In genomic region chr15:70474367-70474681, GRCh38 we compare ENCODE assay signal across 8 cellular contexts.
DNase-seq lines count a peak whose midpoint lies in the region; ATAC-seq, FAIRE-seq and TF ChIP-seq lines count a peak whose summit lies in the region.

No MANE protein-coding gene starts in this region.

- no peak for TF ChIP-seq EP300 in A549 (IDR thresholded peaks at IDR 0.05)

- FAIRE-seq in A549 (lab: Jason Lieb, UNC): peak; percentile 23

- POLR2A ChIA-PET in A549 (lab: Yijun Ruan, JAX): interaction anchor here (0.9 to 2.6 kb wide), 7 partner anchors 34 to 1011 kb away, joined by 3 to 16 read pairs (median 4); partner anchors contain the start of gene TLE3
- POLR2A ChIA-PET in naive thymus-derived CD4-positive, alpha-beta T cell (lab: Charles Lee): no interaction called here

- WGBS in A549 (ENCODE audit: missing lambda C conversion rate): 81% methylated on average over 4 of the region's 4 CpGs

- H3K9me3 ChIP-seq in A549: no peaks in the 10 kb centered on the region
- no peaks in the 10 kb centered on the region for H3K9me3 ChIP-seq in naive thymus-derived CD4-positive, alpha-beta T cell (ENCODE audit: control insufficient read depth in 2 of 3, low read length in 3 of 3)

- CTCF ChIA-PET in A549 (lab: Yijun Ruan, JAX): interaction anchor here (0.7 to 12.6 kb wide), 10 partner anchors 8 to 998 kb away, joined by 3 to 147 read pairs (median 6); no protein-coding TSS in a partner anchor
- CTCF ChIA-PET in naive thymus-derived CD4-positive, alpha-beta T cell (lab: Charles Lee): interaction anchor here (1.3 to 1.9 kb wide), 6 partner anchors 12 to 1005 kb away, joined by 3 to 8 read pairs (median 4); no protein-coding TSS in a partner anchor

- no peak for TF ChIP-seq RAD21 in A549 (conservative IDR thresholded peaks at IDR 0.05 in 1 of 2, IDR thresholded peaks at IDR 0.05 in 1 of 2)

- DNase-seq in A549 (ENCODE audit: low read depth in 1 of 2, low spot score in 1 of 2): no peak
- DNase-seq in KBM-7: peak; percentile 96
- no peak for DNase-seq in naive thymus-derived CD4-positive, alpha-beta T cell
- DNase-seq in activated CD8-positive, alpha-beta memory T cell treated with anti-CD3 and anti-CD28 coated beads, Interleukin-2, amount 50 U/mL, for 4 hours: no peak
- DNase-seq in HFFc6: no peak
- no peak for DNase-seq in GM03348 (ENCODE audit: low spot score)
- DNase-seq in NCI-H146 treated with DMSO at 0.1 percent for 48 hours (lab: John Stamatoyannopoulos, UW; ENCODE audit: unreplicated experiment): no peak

- intact Hi-C loops in naive thymus-derived CD4-positive, alpha-beta T cell (cut with micrococcal nuclease): loop anchor here (2.0 kb wide), 1 partner anchor 18 kb away; no protein-coding TSS in a partner anchor

- TF ChIP-seq CTCF in A549 (IDR thresholded peaks at IDR 0.05): no peak
- TF ChIP-seq CTCF in HFFc6 (IDR thresholded peaks at IDR 0.05): no peak

- peak overlapping the region; percentile 70 for H3K4me2 ChIP-seq in A549

- peaks cover 48% of the 10 kb centered on the region for H3K4me1 ChIP-seq in A549
- H3K4me1 ChIP-seq in naive thymus-derived CD4-positive, alpha-beta T cell (ENCODE audit: control insufficient read depth in 2 of 2, insufficient read depth in 2 of 2, low read length in 2 of 2): peaks cover 16 to 32% of the 10 kb centered on the region in 2 donors

- in situ Hi-C loops in KBM-7 (cut with MboI; ENCODE audit: low pct_unique_long_range_greater_than_20kb, low sequenced_read_pairs): loop anchor here (25.0 kb wide), 1 partner anchor 737 kb away; no protein-coding TSS in a partner anchor

- TF ChIP-seq POLR2A in A549 (IDR thresholded peaks at IDR 0.05; ENCODE audit: low read length): no peak

- H3K9me3 Mint-ChIP-seq in naive thymus-derived CD4-positive, alpha-beta T cell: peaks cover 0 to 4% (median 0%) of the 10 kb centered on the region in 11 donors
- no peaks in the 10 kb centered on the region for H3K9me3 Mint-ChIP-seq in HFFc6

- H3K27ac ChIP-seq in A549 (peak overlapping the region; percentile 71 to 89), cingulate gyrus (ENCODE audit: low read depth, low read length) (peak overlapping the region; percentile 39)
- H3K27ac ChIP-seq in naive thymus-derived CD4-positive, alpha-beta T cell (ENCODE audit: low read depth, low read length): no peak overlapping the region

- peak; percentile 5 to 30; a peak in 4 of 6 replicates for ATAC-seq in A549
- ATAC-seq in naive thymus-derived CD4-positive, alpha-beta T cell: peak; percentile 19

- peak overlapping the region in 7 of 9 donors; percentile 16 to 77 (median 48) for H3K27ac Mint-ChIP-seq in naive thymus-derived CD4-positive, alpha-beta T cell
- no peak overlapping the region for H3K27ac Mint-ChIP-seq in HFFc6

- H3K36me3 ChIP-seq in naive thymus-derived CD4-positive, alpha-beta T cell (ENCODE audit: control insufficient read depth in 2 of 3, insufficient read depth in 3 of 3, low read length in 3 of 3): no peaks in the 10 kb centered on the region

- H3K4me3 ChIP-seq in A549: no peak overlapping the region
- peak overlapping the region; percentile 55 for H3K4me3 ChIP-seq in naive thymus-derived CD4-positive, alpha-beta T cell (ENCODE audit: low read length)

- peaks cover 0 to 7% (median 0%) of the 10 kb centered on the region in 5 donors for H3K36me3 Mint-ChIP-seq in naive thymus-derived CD4-positive, alpha-beta T cell
- H3K36me3 Mint-ChIP-seq in HFFc6 (ENCODE audit: low read depth): no peaks in the 10 kb centered on the region

- H3K4me3 Mint-ChIP-seq in naive thymus-derived CD4-positive, alpha-beta T cell: peak overlapping the region; percentile 40 to 88 (median 82)
- no peak overlapping the region for H3K4me3 Mint-ChIP-seq in HFFc6

- H3K27me3 Mint-ChIP-seq in naive thymus-derived CD4-positive, alpha-beta T cell: peaks cover 0 to 74% (median 7%) of the 10 kb centered on the region in 5 donors
- H3K27me3 Mint-ChIP-seq in HFFc6 (ENCODE audit: insufficient read depth): peaks cover 51% of the 10 kb centered on the region

- H3K4me1 Mint-ChIP-seq in naive thymus-derived CD4-positive, alpha-beta T cell: peaks cover 23 to 50% (median 34%) of the 10 kb centered on the region in 7 donors
- H3K4me1 Mint-ChIP-seq in HFFc6 (ENCODE audit: low read depth): peaks cover 21% of the 10 kb centered on the region

- peaks cover 0 to 4% of the 10 kb centered on the region in 2 donors for H3K27me3 ChIP-seq in naive thymus-derived CD4-positive, alpha-beta T cell (ENCODE audit: control insufficient read depth in 2 of 2, insufficient read depth in 2 of 2, low read length in 2 of 2)

TF ChIP-seq in A549, 52 proteins besides CTCF, POLR2A, EP300 and RAD21:
- TF ChIP-seq JUN (IDR thresholded peaks at IDR 0.05): no peak
- no peak for TF ChIP-seq MAZ (IDR thresholded peaks at IDR 0.05; ENCODE audit: borderline replicate concordance, low read depth, low read length)
- no peak for TF ChIP-seq ZC3H11A (IDR thresholded peaks at IDR 0.05)
- TF ChIP-seq RNF2 (IDR thresholded peaks at IDR 0.05; ENCODE audit: borderline replicate concordance, low read depth): no peak
- TF ChIP-seq, protein P1, sequence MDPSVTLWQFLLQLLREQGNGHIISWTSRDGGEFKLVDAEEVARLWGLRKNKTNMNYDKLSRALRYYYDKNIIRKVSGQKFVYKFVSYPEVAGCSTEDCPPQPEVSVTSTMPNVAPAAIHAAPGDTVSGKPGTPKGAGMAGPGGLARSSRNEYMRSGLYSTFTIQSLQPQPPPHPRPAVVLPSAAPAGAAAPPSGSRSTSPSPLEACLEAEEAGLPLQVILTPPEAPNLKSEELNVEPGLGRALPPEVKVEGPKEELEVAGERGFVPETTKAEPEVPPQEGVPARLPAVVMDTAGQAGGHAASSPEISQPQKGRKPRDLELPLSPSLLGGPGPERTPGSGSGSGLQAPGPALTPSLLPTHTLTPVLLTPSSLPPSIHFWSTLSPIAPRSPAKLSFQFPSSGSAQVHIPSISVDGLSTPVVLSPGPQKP (IDR thresholded peaks at IDR 0.05; ENCODE audit: low read depth, low read length): no peak
- TF ChIP-seq POLR2AphosphoS2 (conservative IDR thresholded peaks at IDR 0.05; ENCODE audit: low read length): no peak
- TF ChIP-seq USF2 (IDR thresholded peaks at IDR 0.05): no peak
- no peak for TF ChIP-seq JUNB (IDR thresholded peaks at IDR 0.05)
- no peak for TF ChIP-seq PHF8 (IDR thresholded peaks at IDR 0.05; ENCODE audit: borderline replicate concordance, low read depth)
- TF ChIP-seq MYC (IDR thresholded peaks at IDR 0.05; ENCODE audit: borderline replicate concordance, low read length): no peak
- no peak for TF ChIP-seq SMC3 (IDR thresholded peaks at IDR 0.05)
- TF ChIP-seq HOXB13 (CRISPR knock-in tag; IDR thresholded peaks at IDR 0.05; ENCODE audit: low read depth): no peak
- TF ChIP-seq KDM5A (IDR thresholded peaks at IDR 0.05): no peak
- no peak for TF ChIP-seq BHLHE40 (IDR thresholded peaks at IDR 0.05; ENCODE audit: low read depth, low read length)
- TF ChIP-seq KDM1A (IDR thresholded peaks at IDR 0.05; ENCODE audit: low read depth): no peak
- no peak for TF ChIP-seq NR3C1 (IDR thresholded peaks at IDR 0.05)
TF ChIP-seq in A549: peak in this region for 0.
